14 cellular contexts compared by ENCODE assay signal in the genomic region with DNA sequence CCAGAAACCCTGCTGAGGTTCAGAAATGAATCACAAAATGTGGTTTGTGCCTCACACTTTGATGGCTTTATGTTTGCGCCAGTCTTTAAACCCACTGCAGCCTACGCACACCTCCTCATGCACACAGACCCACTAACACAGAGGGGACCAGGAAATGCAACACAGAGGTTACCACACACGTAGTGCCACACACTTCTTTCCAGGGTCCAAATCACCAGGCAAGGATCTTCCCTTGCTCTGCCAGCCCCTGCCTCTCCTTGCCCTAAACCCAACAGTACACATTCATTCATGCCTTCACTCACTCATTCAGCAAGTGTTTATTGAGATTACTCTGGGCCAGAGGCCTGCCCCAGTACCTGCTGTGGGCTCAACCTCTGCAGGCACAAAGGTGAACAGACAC. TPM values are rescaled to one million over a fixed set of nuclear protein-coding genes. Genes with fewer than 3 reads are reported as not detected.
DNase-seq lines count a peak whose midpoint lies in the region; ATAC-seq and TF ChIP-seq lines count a peak whose summit lies in the region.
"Had no signal": no experiment of that assay in that cellular context is flagged by ENCODE, and none has a peak within 500 bp of the region (broad histone marks: within the 10 kb centered on the region; RNA-seq: fewer than 3 reads in every experiment).

No MANE protein-coding gene starts in this region.

- peaks cover 41% of the 10 kb centered on the region for H3K4me1 Mint-ChIP-seq in CD8-positive, alpha-beta T cell (ENCODE audit: low read depth)
- H3K4me1 Mint-ChIP-seq in activated CD4-positive, alpha-beta memory T cell treated with anti-CD3 and anti-CD28 coated beads, Interleukin-2, amount 10 ng/mL, durations not matched to agents 7 days and 5 days, result peaks cover 22% of the 10 kb centered on the region
- peaks cover 44% of the 10 kb centered on the region for H3K4me1 Mint-ChIP-seq in activated naive CD8-positive, alpha-beta T cell (ENCODE audit: low read depth)

- TF ChIP-seq CTCF in CD8-positive, alpha-beta T cell (IDR thresholded peaks at IDR 0.05), result no peak
- no peak for TF ChIP-seq CTCF in dorsolateral prefrontal cortex (IDR thresholded peaks at IDR 0.05 in 54 of 56, conservative IDR thresholded peaks at IDR 0.05 in 2 of 56; ENCODE audit: low read depth in 1 of 56, partially characterized antibody in 56 of 56)

- H3K27ac Mint-ChIP-seq in CD8-positive, alpha-beta T cell, result peak overlapping the region; percentile 41
- no peak overlapping the region for H3K27ac Mint-ChIP-seq in activated CD4-positive, alpha-beta memory T cell treated with anti-CD3 and anti-CD28 coated beads, Interleukin-2, amount 10 ng/mL, durations not matched to agents 7 days and 5 days
- H3K27ac Mint-ChIP-seq in activated naive CD8-positive, alpha-beta T cell, result peak overlapping the region; percentile 22

- H3K27ac ChIP-seq in CD8-positive, alpha-beta T cell (ENCODE audit: low read depth, low read length), result no peak overlapping the region
- no peak overlapping the region for H3K27ac ChIP-seq in dorsolateral prefrontal cortex
- H3K27ac ChIP-seq: upper lobe of left lung had no signal

- peaks cover 2% of the 10 kb centered on the region for H3K27me3 Mint-ChIP-seq in CD8-positive, alpha-beta T cell (ENCODE audit: low read depth)
- peaks cover 26% of the 10 kb centered on the region for H3K27me3 Mint-ChIP-seq in activated CD4-positive, alpha-beta memory T cell treated with anti-CD3 and anti-CD28 coated beads, Interleukin-2, amount 10 ng/mL, durations not matched to agents 7 days and 5 days
- H3K27me3 Mint-ChIP-seq in activated naive CD8-positive, alpha-beta T cell, result peaks cover 2% of the 10 kb centered on the region

- peaks cover 38% of the 10 kb centered on the region for H3K4me1 ChIP-seq in CD8-positive, alpha-beta T cell (ENCODE audit: insufficient read depth, low read length)

- no peaks in the 10 kb centered on the region for H3K36me3 Mint-ChIP-seq in CD8-positive, alpha-beta T cell
- no peaks in the 10 kb centered on the region for H3K36me3 Mint-ChIP-seq in activated CD4-positive, alpha-beta memory T cell treated with anti-CD3 and anti-CD28 coated beads, Interleukin-2, amount 10 ng/mL, durations not matched to agents 7 days and 5 days (ENCODE audit: low read depth)
- H3K36me3 Mint-ChIP-seq in activated naive CD8-positive, alpha-beta T cell, result peaks cover 3% of the 10 kb centered on the region

- peak overlapping the region; percentile 17 for H3K4me3 Mint-ChIP-seq in CD8-positive, alpha-beta T cell
- no peak overlapping the region for H3K4me3 Mint-ChIP-seq in activated CD4-positive, alpha-beta memory T cell treated with anti-CD3 and anti-CD28 coated beads, Interleukin-2, amount 10 ng/mL, durations not matched to agents 7 days and 5 days
- H3K4me3 Mint-ChIP-seq in activated naive CD8-positive, alpha-beta T cell, result peak overlapping the region; percentile 55

- no peaks in the 10 kb centered on the region for H3K9me3 ChIP-seq in CD8-positive, alpha-beta T cell (ENCODE audit: low read length)
- H3K9me3 ChIP-seq: upper lobe of left lung had no signal

- H3K4me3 ChIP-seq in CD8-positive, alpha-beta T cell (ENCODE audit: low read depth, low read length), result no peak overlapping the region
- no peak overlapping the region for H3K4me3 ChIP-seq in dorsolateral prefrontal cortex
- H3K4me3 ChIP-seq: upper lobe of left lung had no signal

- intact Hi-C loops in CD8-positive, alpha-beta T cell (cut with DNase I, micrococcal nuclease), result no loop called here
- intact Hi-C loops in dorsolateral prefrontal cortex (cut with DNase I), result no loop called here

- no peaks in the 10 kb centered on the region for H3K36me3 ChIP-seq in CD8-positive, alpha-beta T cell (ENCODE audit: insufficient read depth, low read length)
- H3K36me3 ChIP-seq: upper lobe of left lung had no signal

- H3K9me3 Mint-ChIP-seq in CD8-positive, alpha-beta T cell, result no peaks in the 10 kb centered on the region
- H3K9me3 Mint-ChIP-seq in activated CD4-positive, alpha-beta memory T cell treated with anti-CD3 and anti-CD28 coated beads, Interleukin-2, amount 10 ng/mL, durations not matched to agents 7 days and 5 days, result no peaks in the 10 kb centered on the region
- no peaks in the 10 kb centered on the region for H3K9me3 Mint-ChIP-seq in activated naive CD8-positive, alpha-beta T cell (ENCODE audit: low read depth)

- no peaks in the 10 kb centered on the region for H3K27me3 ChIP-seq in CD8-positive, alpha-beta T cell (ENCODE audit: insufficient read depth, low read length)
- H3K27me3 ChIP-seq in dorsolateral prefrontal cortex, result no peaks in the 10 kb centered on the region
- H3K27me3 ChIP-seq: upper lobe of left lung had no signal

- peak in 5 of 7 experiments; percentile 23 to 67 (median 44) for DNase-seq in CD8-positive, alpha-beta T cell
- peak; percentile 25 for DNase-seq in activated CD4-positive, alpha-beta memory T cell treated with anti-CD3 and anti-CD28 coated beads, Interleukin-2, amount 10 ng/mL, durations not matched to agents 7 days and 5 days
- DNase-seq in stimulated activated CD4-positive, alpha-beta T cell treated with anti-CD3 and anti-CD28 coated beads, TNF-alpha, amount 100 ng/mL, for 24 hours (ENCODE audit: low read depth in 3 of 3), result peak in 2 of 3 experiments; percentile 27 to 49
- no peak for DNase-seq in HT-29 (ENCODE audit: low spot score)
- no peak for DNase-seq in dorsolateral prefrontal cortex
- DNase-seq: cerebellar nuclear complex; DMS153; kidney glomerular epithelial cell; NK-92 treated with Interleukin-12 subunit alpha and Interleukin-12 subunit beta, amount 100 ng/mL, for 24 hours; SHP77 treated with DMSO at 0.1 percent for 48 hours; upper lobe of left lung had no signal

- peak; percentile 85 for ATAC-seq in CD8-positive, alpha-beta T cell
- no peak for ATAC-seq in esophagus mucosa
- ATAC-seq in GM21529 (IDR thresholded peaks at IDR 0.05; ENCODE audit: unreplicated experiment), result no peak

- CTCF ChIA-PET in CD8-positive, alpha-beta T cell (lab: Charles Lee), result interaction anchor here (1.2 to 2.7 kb wide), 3 partner anchors 10 to 357 kb away, joined by 4 to 15 read pairs (median 11); no protein-coding TSS in a partner anchor
- CTCF ChIA-PET in activated CD4-positive, alpha-beta memory T cell treated with anti-CD3 and anti-CD28 coated beads, Interleukin-2, amount 10 ng/mL, durations not matched to agents 7 days and 5 days (lab: Charles Lee), result no interaction called here

- POLR2A ChIA-PET in CD8-positive, alpha-beta T cell (lab: Charles Lee), result no interaction called here
- POLR2A ChIA-PET in activated CD4-positive, alpha-beta memory T cell treated with anti-CD3 and anti-CD28 coated beads, Interleukin-2, amount 10 ng/mL, durations not matched to agents 7 days and 5 days (lab: Charles Lee), result no interaction called here

RNA-seq across cellular contexts. Expression of a gene that starts 17.5 kb away (rescaled TPM):
- total RNA-seq in CD8-positive, alpha-beta T cell, result not detected
- not detected for total RNA-seq in activated CD4-positive, alpha-beta memory T cell treated with anti-CD3 and anti-CD28 coated beads, Interleukin-2, amount 10 ng/mL, durations not matched to agents 7 days and 5 days
- 6.7 TPM for total RNA-seq in esophagus mucosa
- total RNA-seq in HT-29 (2014; rRNA removed; shearing (Covaris generic)), result not detected in 2 replicates
- 1 to 10 TPM in 29 of 120 experiments, under 1 TPM in 85, not detected in 6; 0.16 to 3.4 (median 0.62) TPM for total RNA-seq in dorsolateral prefrontal cortex

Comparison
In these comparisons a context has a peak if more than half of its experiments do, and no peak if none do; other contexts are left out.
1. DNase-seq: peak in CD8-positive, alpha-beta T cell (5 of 7), activated CD4-positive, alpha-beta memory T cell treated with anti-CD3 and anti-CD28 coated beads, Interleukin-2, amount 10 ng/mL, durations not matched to agents 7 days and 5 days (single experiment) and stimulated activated CD4-positive, alpha-beta T cell treated with anti-CD3 and anti-CD28 coated beads, TNF-alpha, amount 100 ng/mL, for 24 hours (2 of 3); none in HT-29 (single experiment) and dorsolateral prefrontal cortex (0 of 10).